In the genomic region with DNA sequence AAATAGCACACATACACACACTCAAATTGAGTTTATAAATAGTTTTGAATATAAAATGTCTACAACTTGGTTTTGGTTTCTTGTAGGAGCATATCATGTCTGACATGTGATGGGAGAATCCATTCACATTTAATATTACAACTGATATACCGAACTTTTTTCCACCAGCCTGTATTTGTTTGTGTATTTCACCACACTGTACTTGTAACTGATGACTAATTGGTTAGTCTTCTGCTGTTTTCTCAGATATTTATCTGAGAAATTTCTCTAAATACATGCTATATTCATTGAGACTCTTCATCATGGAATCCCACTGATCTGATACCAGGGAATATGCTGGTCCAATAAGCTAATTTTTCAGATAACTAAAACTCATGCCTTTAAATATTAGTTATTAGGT, we compare ENCODE assay signal across 29 cellular contexts. TPM values are rescaled to one million over a fixed set of nuclear protein-coding genes. Genes with fewer than 3 reads are reported as not detected.
DNase-seq lines count a peak whose midpoint lies in the region; ATAC-seq and TF ChIP-seq lines count a peak whose summit lies in the region.
"Had no signal": no experiment of that assay in that cellular context is flagged by ENCODE, and none has a peak within 500 bp of the region (broad histone marks: within the 10 kb centered on the region; RNA-seq: fewer than 3 reads in every experiment).

No MANE protein-coding gene starts in this region.

- H3K4me2 ChIP-seq in fibroblast of lung (ENCODE audit: extremely low read depth, insufficient read depth, low read length) (no peak overlapping the region), skeletal muscle satellite cell (ENCODE audit: low read length) (peak overlapping the region; percentile 20)
- H3K4me2 ChIP-seq: BLaER1 had no signal

- no peak overlapping the region for H3K27ac ChIP-seq in fibroblast of lung (ENCODE audit: insufficient read depth, low read length)
- H3K27ac ChIP-seq: 22Rv1, adrenal gland, BLaER1, HL-60, Peyer's patch, prostate gland, transverse colon had no signal

- peak overlapping the region; percentile 1 for H3K27ac Mint-ChIP-seq in activated CD4-positive, alpha-beta T cell treated with anti-CD3 and anti-CD28 coated beads for 36 hours
- no peak overlapping the region for H3K27ac Mint-ChIP-seq in activated naive CD8-positive, alpha-beta T cell treated with anti-CD3 and anti-CD28 coated beads, Interleukin-2, amount 50 U/mL, for 24 hours
- H3K27ac Mint-ChIP-seq: activated CD4-positive, alpha-beta memory T cell treated with anti-CD3 and anti-CD28 coated beads for 36 hours; T-helper 2 cell treated with Interferon-gamma antibody and Interleukin-4, amounts not matched to agents 5 μg/mL and 100 μg/mL, for 36 hours had no signal

- H3K79me2 ChIP-seq in fibroblast of lung (ENCODE audit: control insufficient read depth, insufficient read depth, low read length): no peaks in the 10 kb centered on the region

- POLR2A ChIA-PET in activated CD4-positive, alpha-beta T cell treated with anti-CD3 and anti-CD28 coated beads for 36 hours (lab: Charles Lee): no interaction called here

- ATAC-seq in activated CD4-positive, alpha-beta T cell treated with anti-CD3 and anti-CD28 coated beads for 36 hours: no peak
- ATAC-seq in activated naive CD8-positive, alpha-beta T cell treated with anti-CD3 and anti-CD28 coated beads, Interleukin-2, amount 50 U/mL, for 24 hours: no peak

- H3K4me1 ChIP-seq in fibroblast of lung (ENCODE audit: control insufficient read depth, extremely low read depth, insufficient read depth, low read length) (no peaks in the 10 kb centered on the region), skeletal muscle satellite cell (ENCODE audit: control insufficient read depth, insufficient read depth, low read length) (peaks cover 16% of the 10 kb centered on the region)
- H3K4me1 ChIP-seq: BLaER1, Peyer's patch, prostate gland, transverse colon had no signal

- H3K9me3 Mint-ChIP-seq in activated CD4-positive, alpha-beta T cell treated with anti-CD3 and anti-CD28 coated beads for 36 hours (ENCODE audit: low read depth): no peaks in the 10 kb centered on the region
- no peaks in the 10 kb centered on the region for H3K9me3 Mint-ChIP-seq in activated naive CD8-positive, alpha-beta T cell treated with anti-CD3 and anti-CD28 coated beads, Interleukin-2, amount 50 U/mL, for 24 hours
- H3K9me3 Mint-ChIP-seq: activated CD4-positive, alpha-beta memory T cell treated with anti-CD3 and anti-CD28 coated beads for 36 hours; T-helper 2 cell treated with Interferon-gamma antibody and Interleukin-4, amounts not matched to agents 5 μg/mL and 100 μg/mL, for 36 hours had no signal

- TF ChIP-seq CTCF in fibroblast of lung (conservative IDR thresholded peaks at IDR 0.05 in 1 of 2, IDR thresholded peaks at IDR 0.05 in 1 of 2; ENCODE audit: low read depth in 1 of 2, low read length in 2 of 2): no peak

- no peak overlapping the region for H2AFZ ChIP-seq in fibroblast of lung (ENCODE audit: low read length)

- no peaks in the 10 kb centered on the region for H3K36me3 ChIP-seq in fibroblast of lung (ENCODE audit: control insufficient read depth, insufficient read depth, low read length)
- peaks cover 7% of the 10 kb centered on the region for H3K36me3 ChIP-seq in skeletal muscle satellite cell (ENCODE audit: insufficient read depth, low read length)
- H3K36me3 ChIP-seq: adrenal gland, prostate gland had no signal

- peaks cover 33% of the 10 kb centered on the region for H3K36me3 Mint-ChIP-seq in activated CD4-positive, alpha-beta T cell treated with anti-CD3 and anti-CD28 coated beads for 36 hours (ENCODE audit: low read depth)
- H3K36me3 Mint-ChIP-seq in activated naive CD8-positive, alpha-beta T cell treated with anti-CD3 and anti-CD28 coated beads, Interleukin-2, amount 50 U/mL, for 24 hours (ENCODE audit: low read depth): peaks cover 37% of the 10 kb centered on the region

- intact Hi-C loops in activated CD4-positive, alpha-beta T cell treated with anti-CD3 and anti-CD28 coated beads for 36 hours (cut with DNase I, micrococcal nuclease): no loop called here

- H3K9ac ChIP-seq in fibroblast of lung (ENCODE audit: insufficient read depth, low read length) (no peak overlapping the region), skeletal muscle satellite cell (ENCODE audit: low read depth, low read length) (no peak overlapping the region)
- H3K9ac ChIP-seq: BLaER1 had no signal

- no peak overlapping the region for H3K4me3 Mint-ChIP-seq in activated CD4-positive, alpha-beta T cell treated with anti-CD3 and anti-CD28 coated beads for 36 hours
- H3K4me3 Mint-ChIP-seq in activated naive CD8-positive, alpha-beta T cell treated with anti-CD3 and anti-CD28 coated beads, Interleukin-2, amount 50 U/mL, for 24 hours: no peak overlapping the region
- H3K4me3 Mint-ChIP-seq: activated CD4-positive, alpha-beta memory T cell treated with anti-CD3 and anti-CD28 coated beads for 36 hours; T-helper 2 cell treated with Interferon-gamma antibody and Interleukin-4, amounts not matched to agents 5 μg/mL and 100 μg/mL, for 36 hours had no signal

- no peak overlapping the region for H3K4me3 ChIP-seq in fibroblast of lung (replicated peaks in 1 of 4; ENCODE audit: control extremely low read depth in 1 of 4, insufficient read depth in 1 of 4, low read depth in 3 of 4, low read length in 4 of 4)
- no peak overlapping the region for H3K4me3 ChIP-seq in skeletal muscle satellite cell (ENCODE audit: low read length)
- H3K4me3 ChIP-seq: adrenal gland, BLaER1, Peyer's patch, prostate gland, transverse colon had no signal

- H3K27me3 ChIP-seq in fibroblast of lung (ENCODE audit: control insufficient read depth, insufficient read depth, low read length) (no peaks in the 10 kb centered on the region), skeletal muscle satellite cell (ENCODE audit: control insufficient read depth, insufficient read depth, low read length) (no peaks in the 10 kb centered on the region)
- H3K27me3 ChIP-seq: adrenal gland, BLaER1, Peyer's patch, transverse colon had no signal

- no peaks in the 10 kb centered on the region for H4K20me1 ChIP-seq in fibroblast of lung (ENCODE audit: control insufficient read depth, extremely low read depth, insufficient read depth, low read length)
- H4K20me1 ChIP-seq: BLaER1 had no signal

- no peaks in the 10 kb centered on the region for H3K9me3 ChIP-seq in fibroblast of lung (ENCODE audit: control insufficient read depth, insufficient read depth, low read depth, low read length)
- no peaks in the 10 kb centered on the region for H3K9me3 ChIP-seq in skeletal muscle satellite cell (replicated peaks; ENCODE audit: low read length)
- H3K9me3 ChIP-seq: adrenal gland, BLaER1, Peyer's patch, prostate gland, transverse colon had no signal

- no peak for DNase-seq in activated CD4-positive, alpha-beta T cell treated with anti-CD3 and anti-CD28 coated beads for 36 hours
- no peak for DNase-seq in activated CD4-positive, alpha-beta T cell treated with anti-CD3 and anti-CD28 coated beads, Interleukin-2, amount 50 U/mL, for 48 hours
- DNase-seq in amniotic stem cell (lab: John Stamatoyannopoulos, UW): peak; percentile 11
- DNase-seq in fibroblast of lung (ENCODE audit: low read depth in 2 of 2): peak; percentile 36 to 55
- no peak for DNase-seq in NCI-H1048 (lab: John Stamatoyannopoulos, UW)
- DNase-seq in activated naive CD8-positive, alpha-beta T cell treated with anti-CD3 and anti-CD28 coated beads, Interleukin-2, amount 50 U/mL, for 24 hours: no peak
- no peak for DNase-seq in NCI-H1694 treated with DMSO at 0.1 percent for 48 hours (lab: John Stamatoyannopoulos, UW)
- DNase-seq: activated CD4-positive, alpha-beta memory T cell treated with anti-CD3 and anti-CD28 coated beads for 36 hours; activated gamma-delta T cell; activated T-cell treated with anti-CD3 and anti-CD28 coated beads for 4 hours; adrenal gland; Calu3; central memory CD4-positive, alpha-beta T cell; erythroblast; GOT3; NCI-H1436; NCI-H2171; NCI-H524; NK-92 treated with Interleukin-12 subunit alpha and Interleukin-12 subunit beta, amount 100 ng/mL, for 24 hours; Peyer's patch; small intestine; stimulated activated CD4-positive, alpha-beta T cell treated with anti-CD3 and anti-CD28 coated beads, Interleukin-4, amount 100 ng/mL, for 1 hour; transverse colon had no signal

- peaks cover 25% of the 10 kb centered on the region for H3K4me1 Mint-ChIP-seq in activated CD4-positive, alpha-beta T cell treated with anti-CD3 and anti-CD28 coated beads for 36 hours
- H3K4me1 Mint-ChIP-seq in activated naive CD8-positive, alpha-beta T cell treated with anti-CD3 and anti-CD28 coated beads, Interleukin-2, amount 50 U/mL, for 24 hours: peaks cover 20% of the 10 kb centered on the region

- H3K27me3 Mint-ChIP-seq in activated CD4-positive, alpha-beta T cell treated with anti-CD3 and anti-CD28 coated beads for 36 hours: no peaks in the 10 kb centered on the region
- H3K27me3 Mint-ChIP-seq in activated naive CD8-positive, alpha-beta T cell treated with anti-CD3 and anti-CD28 coated beads, Interleukin-2, amount 50 U/mL, for 24 hours: no peaks in the 10 kb centered on the region
- H3K27me3 Mint-ChIP-seq: activated CD4-positive, alpha-beta memory T cell treated with anti-CD3 and anti-CD28 coated beads for 36 hours had no signal

- CTCF ChIA-PET in activated CD4-positive, alpha-beta T cell treated with anti-CD3 and anti-CD28 coated beads for 36 hours (lab: Charles Lee): interaction anchor here (0.6 to 1.1 kb wide), 3 partner anchors 20 to 180 kb away, joined by 3 to 4 read pairs (median 4); no protein-coding TSS in a partner anchor

RNA-seq across cellular contexts. Expression of a gene that starts 56.3 kb away (rescaled TPM):
- total RNA-seq in activated CD4-positive, alpha-beta T cell treated with anti-CD3 and anti-CD28 coated beads for 36 hours: 100 to 1,000 TPM in 1 of 2 experiments, 10 to 100 TPM in 1; 97.0 to 104 TPM
- total RNA-seq in fibroblast of lung: 64.5 and 78.8 TPM in 2 replicates
- polyA plus RNA-seq in fibroblast of lung: 76.9 and 108 TPM in 2 replicates
- 51.1 and 65.7 TPM in 2 replicates for polyA plus RNA-seq in fibroblast of lung (2012)
- polyA minus RNA-seq in fibroblast of lung (ENCODE audit: low replicate concordance): 11.1 and 16.1 TPM in 2 replicates
- 40.8 and 41.3 TPM in 2 replicates for total RNA-seq in skeletal muscle satellite cell (2012; rRNA removed)

Comparison
In these comparisons a context has a peak if more than half of its experiments do, and no peak if none do; other contexts are left out.
1. DNase-seq: peak in amniotic stem cell (single experiment) and fibroblast of lung (2 of 2); none in activated CD4-positive, alpha-beta T cell treated with anti-CD3 and anti-CD28 coated beads for 36 hours (single experiment), activated CD4-positive, alpha-beta T cell treated with anti-CD3 and anti-CD28 coated beads, Interleukin-2, amount 50 U/mL, for 48 hours (0 of 2), NCI-H1048 (single experiment), activated naive CD8-positive, alpha-beta T cell treated with anti-CD3 and anti-CD28 coated beads, Interleukin-2, amount 50 U/mL, for 24 hours (single experiment) and NCI-H1694 treated with DMSO at 0.1 percent for 48 hours (single experiment).